ENCODE assay signal across 10 cellular contexts in genomic region chr17:67531291-67531690, GRCh38.
DNase-seq lines count a peak whose midpoint lies in the region; ATAC-seq, FAIRE-seq and TF ChIP-seq lines count a peak whose summit lies in the region.
"Had no signal": no experiment of that assay in that cellular context is flagged by ENCODE, and none has a peak within 500 bp of the region (broad histone marks: within the 10 kb centered on the region; RNA-seq: fewer than 3 reads in every experiment).

No MANE protein-coding gene starts in this region.

- TF ChIP-seq CTCF in right atrium auricular region (IDR thresholded peaks at IDR 0.05) (no peak), gastrocnemius medialis (IDR thresholded peaks at IDR 0.05 in 4 of 5, conservative IDR thresholded peaks at IDR 0.05 in 1 of 5) (no peak), tibial artery (IDR thresholded peaks at IDR 0.05) (no peak), D721Med (IDR thresholded peaks at IDR 0.05; ENCODE audit: insufficient read depth, missing control alignments) (no peak)

- H3K27me3 ChIP-seq in right atrium auricular region = no peaks in the 10 kb centered on the region
- peaks cover 0 to 9% (median 0%) of the 10 kb centered on the region in 3 donors for H3K27me3 ChIP-seq in gastrocnemius medialis
- H3K27me3 ChIP-seq in tibial artery = no peaks in the 10 kb centered on the region

- H3K36me3 ChIP-seq in right atrium auricular region (no peaks in the 10 kb centered on the region), gastrocnemius medialis (no peaks in the 10 kb centered on the region), tibial artery (no peaks in the 10 kb centered on the region)

- intact Hi-C loops in gastrocnemius medialis (cut with DNase I; ENCODE audit: low total_unique reads) (no loop called here), tibial artery (cut with DNase I; ENCODE audit: low total_unique reads) (no loop called here)

- H3K4me1 ChIP-seq in right atrium auricular region (peaks cover 0 to 54% of the 10 kb centered on the region in 2 donors), gastrocnemius medialis (peaks cover 0 to 3% of the 10 kb centered on the region in 2 donors), tibial artery (peaks cover 0 to 16% (median 3%) of the 10 kb centered on the region in 4 donors)

- H3K27ac ChIP-seq in right atrium auricular region (peak overlapping the region; percentile 43 to 60), gastrocnemius medialis (no peak overlapping the region), tibial artery (no peak overlapping the region)

- in situ Hi-C loops in gastrocnemius medialis (cut with MboI; ENCODE audit: low sequenced_read_pairs in 4 of 4) = no loop called here

- TF ChIP-seq POLR2A in gastrocnemius medialis (IDR thresholded peaks at IDR 0.05) (no peak), GM12891 (IDR thresholded peaks at IDR 0.05; ENCODE audit: low read depth, low read length) (no peak)

- H3K9me3 ChIP-seq in right atrium auricular region (no peaks in the 10 kb centered on the region), gastrocnemius medialis (no peaks in the 10 kb centered on the region), tibial artery (no peaks in the 10 kb centered on the region)

- FAIRE-seq in D721Med (lab: Jason Lieb, UNC) = no peak
- no peak for FAIRE-seq in GM12891 (lab: Jason Lieb, UNC)
- FAIRE-seq: keratinocyte had no signal

- H3K4me3 ChIP-seq in right atrium auricular region (no peak overlapping the region), gastrocnemius medialis (no peak overlapping the region), tibial artery (no peak overlapping the region)

- DNase-seq in DMS53 treated with DMSO at 0.1 percent for 48 hours (lab: John Stamatoyannopoulos, UW; ENCODE audit: unreplicated experiment) (peak; percentile 75), NAMALWA (ENCODE audit: low spot score) (peak; percentile 25), right atrium auricular region (ENCODE audit: low spot score) (no peak), gastrocnemius medialis (no peak), tibial artery (no peak), D721Med (ENCODE audit: insufficient read length, low spot score) (no peak), GM12891 (ENCODE audit: insufficient read length, low spot score) (no peak)
- DNase-seq: GF-D8 had no signal

- peak; percentile 91 for ATAC-seq in GM21360 (IDR thresholded peaks at IDR 0.05; ENCODE audit: unreplicated experiment)
- no peak for ATAC-seq in gastrocnemius medialis

TF ChIP-seq in GM12891, 5 proteins besides CTCF, POLR2A, EP300 and RAD21:
- TF ChIP-seq SPI1 (IDR thresholded peaks at IDR 0.05; ENCODE audit: low read depth, low read length) (no peak), PAX5 (IDR thresholded peaks at IDR 0.05; ENCODE audit: insufficient read depth, low read length, severe bottlenecking) (no peak), POLR2AphosphoS5 (IDR thresholded peaks at IDR 0.05; ENCODE audit: low read depth, low read length) (no peak), POU2F2 (IDR thresholded peaks at IDR 0.05; ENCODE audit: low read depth, low read length) (no peak), TAF1 (IDR thresholded peaks at IDR 0.05; ENCODE audit: low read depth, low read length) (no peak)

Comparison
In these comparisons a context has a peak if more than half of its experiments do, and no peak if none do; other contexts are left out.
1. DNase-seq: peak in DMS53 treated with DMSO at 0.1 percent for 48 hours (single experiment) and NAMALWA (single experiment); none in right atrium auricular region (single experiment), gastrocnemius medialis (0 of 2), tibial artery (0 of 2), D721Med (single experiment) and GM12891 (single experiment).
2. H3K27ac ChIP-seq: peak in right atrium auricular region (2 of 2); none in gastrocnemius medialis (0 of 4) and tibial artery (0 of 2).